ENCODE assay signal across 9 cellular contexts in the genomic region with DNA sequence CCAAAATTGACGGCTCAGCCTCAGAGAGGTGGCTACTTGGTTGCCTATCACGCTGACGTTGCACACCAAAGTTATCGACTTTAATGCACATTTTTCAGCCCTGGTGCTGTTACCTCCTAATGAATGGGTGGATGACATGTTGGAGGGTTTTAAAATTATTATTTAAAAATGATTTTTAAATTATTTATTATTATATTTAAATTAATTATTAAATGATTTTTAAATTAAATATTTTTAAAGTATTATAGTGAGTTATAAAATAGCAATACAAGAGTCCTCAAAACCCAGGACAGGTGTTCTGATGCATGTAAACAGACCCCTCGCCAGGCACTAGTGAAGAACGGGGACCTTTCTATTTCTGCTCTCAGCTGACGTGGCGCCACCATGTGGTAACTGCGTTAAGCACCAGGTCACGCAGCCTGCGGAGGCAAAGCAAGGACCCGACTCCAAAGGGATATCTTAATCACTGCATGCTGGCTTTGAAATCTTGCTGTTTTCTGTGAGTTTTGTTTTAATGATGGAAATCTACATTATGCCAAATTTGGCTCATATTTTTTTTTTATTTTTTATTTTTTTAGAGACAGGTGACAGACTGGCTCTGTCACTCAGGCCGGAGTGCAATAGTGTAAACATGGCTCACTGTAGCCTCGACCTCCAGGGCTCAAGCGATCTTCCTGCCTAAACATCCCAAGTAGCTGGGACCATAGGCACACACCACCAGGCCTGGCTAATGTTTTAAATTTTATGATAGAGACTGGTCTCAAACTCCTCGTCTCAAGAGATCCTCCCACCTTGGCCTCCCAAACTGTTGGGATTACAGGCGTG. TPM values are rescaled to one million over a fixed set of nuclear protein-coding genes. Genes with fewer than 3 reads are reported as not detected.
DNase-seq lines count a peak whose midpoint lies in the region; ATAC-seq and TF ChIP-seq lines count a peak whose summit lies in the region.
"Had no signal": no experiment of that assay in that cellular context is flagged by ENCODE, and none has a peak within 500 bp of the region (broad histone marks: within the 10 kb centered on the region; RNA-seq: fewer than 3 reads in every experiment).

No MANE protein-coding gene starts in this region.

- DNase-seq in GDM1 (lab: John Stamatoyannopoulos, UW) (peak; percentile 14), NCI-H1092 (lab: John Stamatoyannopoulos, UW) (peak; percentile 65), SKM-1 (lab: John Stamatoyannopoulos, UW; ENCODE audit: unreplicated experiment) (peak; percentile 51), ascending aorta (ENCODE audit: low spot score in 2 of 2) (no peak), iPS DF 6.9 (ENCODE audit: low read depth, low spot score) (peak; percentile 43)
- DNase-seq in stimulated activated CD4-positive, alpha-beta T cell treated with anti-CD3 and anti-CD28 coated beads, Interleukin-1b, Interleukin-23, amount 100 ng/mL, for 4 hours (ENCODE audit: low read depth in 2 of 2) = peak; percentile 25 to 34

- no peaks in the 10 kb centered on the region for H3K9me3 ChIP-seq in ascending aorta
- no peaks in the 10 kb centered on the region for H3K9me3 ChIP-seq in iPS DF 6.9 (ENCODE audit: control insufficient read depth, insufficient read depth, low read length)

- peaks cover 35 to 54% of the 10 kb centered on the region in 2 donors for H3K36me3 ChIP-seq in ascending aorta
- peaks cover 3% of the 10 kb centered on the region; the same call in 1 of the 2 replicates for H3K36me3 ChIP-seq in iPS DF 6.9 (ENCODE audit: control insufficient read depth, insufficient read depth, low read length)

- H3K27me3 ChIP-seq in ascending aorta (no peaks in the 10 kb centered on the region), iPS DF 6.9 (ENCODE audit: control insufficient read depth, insufficient read depth, low read length) (no peaks in the 10 kb centered on the region)

- TF ChIP-seq CTCF in ascending aorta (IDR thresholded peaks at IDR 0.05) = peak; percentile 9 to 37 (median 15)

- H3K4me3 ChIP-seq in ascending aorta = no peak overlapping the region
- no peak overlapping the region for H3K4me3 ChIP-seq in iPS DF 6.9 (ENCODE audit: low read length)

- intact Hi-C loops in ascending aorta (cut with DNase I) = no loop called here

- H3K4me1 ChIP-seq in ascending aorta (no peaks in the 10 kb centered on the region), iPS DF 6.9 (ENCODE audit: control insufficient read depth, insufficient read depth, low read length) (no peaks in the 10 kb centered on the region)

- no peak overlapping the region for H3K27ac ChIP-seq in ascending aorta
- no peak overlapping the region for H3K27ac ChIP-seq in iPS DF 6.9 (ENCODE audit: low read length)

- no peak for ATAC-seq in GM18907 (IDR thresholded peaks at IDR 0.05; ENCODE audit: unreplicated experiment)
- no peak for ATAC-seq in GM21576 (IDR thresholded peaks at IDR 0.05; ENCODE audit: unreplicated experiment)

- no CpG with 5 or more reads among the region's 17 CpGs for WGBS in iPS DF 6.9 (ENCODE audit: insufficient coverage, insufficient read length)

RNA-seq across cellular contexts. Expression of a gene that starts 22.6 kb away (rescaled TPM):
- total RNA-seq in ascending aorta = 15.5 TPM

RNA-seq across cellular contexts. Expression of a gene that starts 25.2 kb away (rescaled TPM):
- total RNA-seq in ascending aorta = 11.4 TPM

RNA-seq across cellular contexts. Expression of a gene that starts 25.5 kb away (rescaled TPM):
- total RNA-seq in ascending aorta = not detected
- total RNA-seq: temporal lobe had no signal

RNA-seq across cellular contexts. Expression of a gene that starts 44.9 kb away (rescaled TPM):
- not detected for total RNA-seq in ascending aorta
- total RNA-seq: temporal lobe had no signal

Comparison
In these comparisons a context has a peak if more than half of its experiments do, and no peak if none do; other contexts are left out.
1. DNase-seq: peak in GDM1 (single experiment), NCI-H1092 (single experiment), SKM-1 (single experiment), iPS DF 6.9 (single experiment) and stimulated activated CD4-positive, alpha-beta T cell treated with anti-CD3 and anti-CD28 coated beads, Interleukin-1b, Interleukin-23, amount 100 ng/mL, for 4 hours (2 of 2); none in ascending aorta (0 of 2).